1 cellular context compared by ENCODE assay signal in genomic region chr19:19033426-19034203, GRCh38.
A peak's percentile ranks its signal among the peaks of the same experiment; 100 is the strongest.
TF ChIP-seq lines count a peak whose summit lies in the region.

ARMC6 (plus strand) TSS chr19:19033603; CDS start chr19:19034210, 607 bp downstream.
SUGP2 (minus strand) TSS chr19:19033517; CDS start chr19:19031071, 2,446 bp downstream.

TF ChIP-seq in K562, 482 proteins besides CTCF, POLR2A, EP300 and RAD21 (continued from another document and continues in another):
- 0 out of 2 replicates have a peak, but pooled peaks have one; percentile 8 for TF ChIP-seq GMEB1 (CRISPR knock-in tag; IDR thresholded peaks at IDR 0.05)
- no peak for TF ChIP-seq ZNF75A (CRISPR knock-in tag; IDR thresholded peaks at IDR 0.05)
- no peak for TF ChIP-seq SMARCA5 (IDR thresholded peaks at IDR 0.05)
- no peak for TF ChIP-seq ARID3A (IDR thresholded peaks at IDR 0.05; ENCODE audit: borderline replicate concordance, low read depth, low read length)
- no peak for TF ChIP-seq ELF1 (tag; IDR thresholded peaks at IDR 0.05)
- TF ChIP-seq ESRRA (IDR thresholded peaks at IDR 0.05; ENCODE audit: borderline replicate concordance, low read depth): no peak
- no peak; the same call in 1 of the 2 replicates for TF ChIP-seq MBD2 (IDR thresholded peaks at IDR 0.05; ENCODE audit: borderline replicate concordance, low read depth)
- no peak for TF ChIP-seq SREBF1 (IDR thresholded peaks at IDR 0.05; ENCODE audit: borderline replicate concordance, low read depth, low read length)
- no peak; the same call in 1 of the 2 replicates for TF ChIP-seq KLF6 (CRISPR knock-in tag; IDR thresholded peaks at IDR 0.05; ENCODE audit: borderline replicate concordance)
- 0 out of 2 replicates have a peak, but pooled peaks have one; percentile 2 for TF ChIP-seq CBFA2T2 (conservative IDR thresholded peaks at IDR 0.05)
- no peak for TF ChIP-seq XRCC3 (IDR thresholded peaks at IDR 0.05)
- no peak for TF ChIP-seq RBM15 (IDR thresholded peaks at IDR 0.05; ENCODE audit: insufficient read depth, low read length)
- peak; percentile 99 for TF ChIP-seq TGIF2 (CRISPR knock-in tag; IDR thresholded peaks at IDR 0.05)
- no peak for TF ChIP-seq BRCA1 (IDR thresholded peaks at IDR 0.05)
- no peak for TF ChIP-seq BRCA1 (CRISPR knock-in tag; IDR thresholded peaks at IDR 0.05)
- peak; percentile 70; the same call in 1 of the 2 replicates for TF ChIP-seq DMBX1 (CRISPR knock-in tag; IDR thresholded peaks at IDR 0.05; ENCODE audit: borderline replicate concordance)
- no peak for TF ChIP-seq GTF2A2 (tag; IDR thresholded peaks at IDR 0.05)
- peak in 1 of 2 experiments; percentile 96; a peak in 2 of 4 replicates for TF ChIP-seq HDAC1 (IDR thresholded peaks at IDR 0.05)
- TF ChIP-seq ARID3B (CRISPR knock-in tag; IDR thresholded peaks at IDR 0.05; ENCODE audit: borderline replicate concordance): no peak
- TF ChIP-seq TSHZ1 (CRISPR knock-in tag; IDR thresholded peaks at IDR 0.05): no peak
- TF ChIP-seq ARID2 (IDR thresholded peaks at IDR 0.05): no peak
- TF ChIP-seq ZC3H8 (IDR thresholded peaks at IDR 0.05): no peak
- TF ChIP-seq ZNF77 (CRISPR knock-in tag; IDR thresholded peaks at IDR 0.05): no peak
- TF ChIP-seq, protein P1, sequence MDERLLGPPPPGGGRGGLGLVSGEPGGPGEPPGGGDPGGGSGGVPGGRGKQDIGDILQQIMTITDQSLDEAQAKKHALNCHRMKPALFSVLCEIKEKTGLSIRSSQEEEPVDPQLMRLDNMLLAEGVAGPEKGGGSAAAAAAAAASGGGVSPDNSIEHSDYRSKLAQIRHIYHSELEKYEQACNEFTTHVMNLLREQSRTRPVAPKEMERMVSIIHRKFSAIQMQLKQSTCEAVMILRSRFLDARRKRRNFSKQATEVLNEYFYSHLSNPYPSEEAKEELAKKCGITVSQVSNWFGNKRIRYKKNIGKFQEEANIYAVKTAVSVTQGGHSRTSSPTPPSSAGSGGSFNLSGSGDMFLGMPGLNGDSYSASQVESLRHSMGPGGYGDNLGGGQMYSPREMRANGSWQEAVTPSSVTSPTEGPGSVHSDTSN (CRISPR knock-in tag; IDR thresholded peaks at IDR 0.05; ENCODE audit: low read depth): no peak
- TF ChIP-seq, protein P1 (tag; conservative IDR thresholded peaks at IDR 0.05; ENCODE audit: low read depth): no peak
- peak; percentile 82 for TF ChIP-seq SAFB (IDR thresholded peaks at IDR 0.05; ENCODE audit: borderline replicate concordance, low read depth, low read length)
- TF ChIP-seq, protein P2, sequence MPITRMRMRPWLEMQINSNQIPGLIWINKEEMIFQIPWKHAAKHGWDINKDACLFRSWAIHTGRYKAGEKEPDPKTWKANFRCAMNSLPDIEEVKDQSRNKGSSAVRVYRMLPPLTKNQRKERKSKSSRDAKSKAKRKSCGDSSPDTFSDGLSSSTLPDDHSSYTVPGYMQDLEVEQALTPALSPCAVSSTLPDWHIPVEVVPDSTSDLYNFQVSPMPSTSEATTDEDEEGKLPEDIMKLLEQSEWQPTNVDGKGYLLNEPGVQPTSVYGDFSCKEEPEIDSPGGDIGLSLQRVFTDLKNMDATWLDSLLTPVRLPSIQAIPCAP (CRISPR knock-in tag; IDR thresholded peaks at IDR 0.05; ENCODE audit: borderline replicate concordance): no peak
- TF ChIP-seq PHB (CRISPR knock-in tag; IDR thresholded peaks at IDR 0.05): no peak
- TF ChIP-seq ZEB2 (IDR thresholded peaks at IDR 0.05): no peak
- no peak for TF ChIP-seq ZC3H11A (IDR thresholded peaks at IDR 0.05; ENCODE audit: low read depth, low read length)
- no peak for TF ChIP-seq ZSCAN32 (CRISPR knock-in tag; IDR thresholded peaks at IDR 0.05)
- no peak for TF ChIP-seq ZNF589 (CRISPR knock-in tag; IDR thresholded peaks at IDR 0.05; ENCODE audit: low read depth)
- no peak for TF ChIP-seq YBX1 (IDR thresholded peaks at IDR 0.05)
- no peak; the same call in 1 of the 2 replicates for TF ChIP-seq SMAD4 (CRISPR knock-in tag; conservative IDR thresholded peaks at IDR 0.05)
- TF ChIP-seq MLLT1 (IDR thresholded peaks at IDR 0.05): no peak
- TF ChIP-seq ZNF561 (CRISPR knock-in tag; conservative IDR thresholded peaks at IDR 0.05): no peak
- TF ChIP-seq ELK3 (CRISPR knock-in tag; IDR thresholded peaks at IDR 0.05): no peak
- TF ChIP-seq CHD2 (IDR thresholded peaks at IDR 0.05; ENCODE audit: low read depth, low read length): peak; percentile 40
- TF ChIP-seq, protein P3, sequence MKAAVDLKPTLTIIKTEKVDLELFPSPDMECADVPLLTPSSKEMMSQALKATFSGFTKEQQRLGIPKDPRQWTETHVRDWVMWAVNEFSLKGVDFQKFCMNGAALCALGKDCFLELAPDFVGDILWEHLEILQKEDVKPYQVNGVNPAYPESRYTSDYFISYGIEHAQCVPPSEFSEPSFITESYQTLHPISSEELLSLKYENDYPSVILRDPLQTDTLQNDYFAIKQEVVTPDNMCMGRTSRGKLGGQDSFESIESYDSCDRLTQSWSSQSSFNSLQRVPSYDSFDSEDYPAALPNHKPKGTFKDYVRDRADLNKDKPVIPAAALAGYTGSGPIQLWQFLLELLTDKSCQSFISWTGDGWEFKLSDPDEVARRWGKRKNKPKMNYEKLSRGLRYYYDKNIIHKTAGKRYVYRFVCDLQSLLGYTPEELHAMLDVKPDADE (conservative IDR thresholded peaks at IDR 0.05; ENCODE audit: control insufficient read depth, low read depth, low read length): peak; percentile 82; the same call in 1 of the 2 replicates
- TF ChIP-seq, protein P4, sequence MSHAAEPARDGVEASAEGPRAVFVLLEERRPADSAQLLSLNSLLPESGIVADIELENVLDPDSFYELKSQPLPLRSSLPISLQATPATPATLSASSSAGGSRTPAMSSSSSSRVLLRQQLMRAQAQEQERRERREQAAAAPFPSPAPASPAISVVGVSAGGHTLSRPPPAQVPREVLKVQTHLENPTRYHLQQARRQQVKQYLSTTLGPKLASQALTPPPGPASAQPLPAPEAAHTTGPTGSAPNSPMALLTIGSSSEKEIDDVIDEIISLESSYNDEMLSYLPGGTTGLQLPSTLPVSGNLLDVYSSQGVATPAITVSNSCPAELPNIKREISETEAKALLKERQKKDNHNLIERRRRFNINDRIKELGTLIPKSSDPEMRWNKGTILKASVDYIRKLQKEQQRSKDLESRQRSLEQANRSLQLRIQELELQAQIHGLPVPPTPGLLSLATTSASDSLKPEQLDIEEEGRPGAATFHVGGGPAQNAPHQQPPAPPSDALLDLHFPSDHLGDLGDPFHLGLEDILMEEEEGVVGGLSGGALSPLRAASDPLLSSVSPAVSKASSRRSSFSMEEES (CRISPR knock-in tag; IDR thresholded peaks at IDR 0.05): no peak
- no peak for TF ChIP-seq CSDE1 (IDR thresholded peaks at IDR 0.05)
- peak; percentile 49 for TF ChIP-seq C11orf30 (IDR thresholded peaks at IDR 0.05; ENCODE audit: low read depth)
- TF ChIP-seq, protein P5, sequence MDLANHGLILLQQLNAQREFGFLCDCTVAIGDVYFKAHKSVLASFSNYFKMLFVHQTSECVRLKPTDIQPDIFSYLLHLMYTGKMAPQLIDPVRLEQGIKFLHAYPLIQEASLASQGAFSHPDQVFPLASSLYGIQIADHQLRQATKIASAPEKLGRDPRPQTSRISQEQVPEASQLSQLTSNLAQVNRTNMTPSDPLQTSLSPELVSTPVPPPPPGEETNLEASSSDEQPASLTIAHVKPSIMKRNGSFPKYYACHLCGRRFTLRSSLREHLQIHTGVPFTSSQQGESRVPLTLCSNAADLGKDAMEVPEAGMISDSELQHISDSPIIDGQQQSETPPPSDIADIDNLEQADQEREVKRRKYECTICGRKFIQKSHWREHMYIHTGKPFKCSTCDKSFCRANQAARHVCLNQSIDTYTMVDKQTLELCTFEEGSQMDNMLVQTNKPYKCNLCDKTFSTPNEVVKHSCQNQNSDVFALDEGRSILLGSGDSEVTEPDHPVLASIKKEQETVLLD (IDR thresholded peaks at IDR 0.05): peak; percentile 93
- no peak for TF ChIP-seq ESRRB (CRISPR knock-in tag; IDR thresholded peaks at IDR 0.05; ENCODE audit: borderline replicate concordance)
- no peak for TF ChIP-seq GATA2 (CRISPR knock-in tag; IDR thresholded peaks at IDR 0.05)
- no peak for TF ChIP-seq KDM1A (IDR thresholded peaks at IDR 0.05)
